1 cellular context compared by ENCODE assay signal in the genomic region with DNA sequence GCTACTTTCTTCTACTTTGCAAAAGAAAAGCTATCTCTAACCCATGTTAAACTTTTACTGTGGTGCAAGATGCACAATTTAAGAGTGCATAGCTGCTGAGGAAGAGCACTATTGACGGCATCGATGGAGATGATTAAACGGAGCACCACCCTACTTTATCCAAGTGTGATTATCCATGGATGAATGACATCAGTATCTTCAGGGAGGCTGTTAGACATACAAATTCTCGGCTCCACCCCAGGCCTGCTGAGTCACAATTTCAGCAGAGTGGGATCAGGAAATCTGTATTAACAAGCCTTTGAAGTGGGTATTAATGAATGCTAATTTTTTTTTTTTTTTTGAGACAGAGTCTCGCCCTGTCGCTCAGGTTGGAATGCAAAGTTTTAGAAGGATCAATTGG.
TF ChIP-seq lines count a peak whose summit lies in the region.

No MANE protein-coding gene starts in this region.

TF ChIP-seq in HepG2, 621 proteins besides CTCF, POLR2A, EP300 and RAD21 (continued from another document):
- TF ChIP-seq, protein P1, sequence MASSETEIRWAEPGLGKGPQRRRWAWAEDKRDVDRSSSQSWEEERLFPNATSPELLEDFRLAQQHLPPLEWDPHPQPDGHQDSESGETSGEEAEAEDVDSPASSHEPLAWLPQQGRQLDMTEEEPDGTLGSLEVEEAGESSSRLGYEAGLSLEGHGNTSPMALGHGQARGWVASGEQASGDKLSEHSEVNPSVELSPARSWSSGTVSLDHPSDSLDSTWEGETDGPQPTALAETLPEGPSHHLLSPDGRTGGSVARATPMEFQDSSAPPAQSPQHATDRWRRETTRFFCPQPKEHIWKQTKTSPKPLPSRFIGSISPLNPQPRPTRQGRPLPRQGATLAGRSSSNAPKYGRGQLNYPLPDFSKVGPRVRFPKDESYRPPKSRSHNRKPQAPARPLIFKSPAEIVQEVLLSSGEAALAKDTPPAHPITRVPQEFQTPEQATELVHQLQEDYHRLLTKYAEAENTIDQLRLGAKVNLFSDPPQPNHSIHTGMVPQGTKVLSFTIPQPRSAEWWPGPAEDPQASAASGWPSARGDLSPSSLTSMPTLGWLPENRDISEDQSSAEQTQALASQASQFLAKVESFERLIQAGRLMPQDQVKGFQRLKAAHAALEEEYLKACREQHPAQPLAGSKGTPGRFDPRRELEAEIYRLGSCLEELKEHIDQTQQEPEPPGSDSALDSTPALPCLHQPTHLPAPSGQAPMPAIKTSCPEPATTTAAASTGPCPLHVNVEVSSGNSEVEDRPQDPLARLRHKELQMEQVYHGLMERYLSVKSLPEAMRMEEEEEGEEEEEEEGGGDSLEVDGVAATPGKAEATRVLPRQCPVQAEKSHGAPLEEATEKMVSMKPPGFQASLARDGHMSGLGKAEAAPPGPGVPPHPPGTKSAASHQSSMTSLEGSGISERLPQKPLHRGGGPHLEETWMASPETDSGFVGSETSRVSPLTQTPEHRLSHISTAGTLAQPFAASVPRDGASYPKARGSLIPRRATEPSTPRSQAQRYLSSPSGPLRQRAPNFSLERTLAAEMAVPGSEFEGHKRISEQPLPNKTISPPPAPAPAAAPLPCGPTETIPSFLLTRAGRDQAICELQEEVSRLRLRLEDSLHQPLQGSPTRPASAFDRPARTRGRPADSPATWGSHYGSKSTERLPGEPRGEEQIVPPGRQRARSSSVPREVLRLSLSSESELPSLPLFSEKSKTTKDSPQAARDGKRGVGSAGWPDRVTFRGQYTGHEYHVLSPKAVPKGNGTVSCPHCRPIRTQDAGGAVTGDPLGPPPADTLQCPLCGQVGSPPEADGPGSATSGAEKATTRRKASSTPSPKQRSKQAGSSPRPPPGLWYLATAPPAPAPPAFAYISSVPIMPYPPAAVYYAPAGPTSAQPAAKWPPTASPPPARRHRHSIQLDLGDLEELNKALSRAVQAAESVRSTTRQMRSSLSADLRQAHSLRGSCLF (CRISPR knock-in tag; IDR thresholded peaks at IDR 0.05; ENCODE audit: borderline replicate concordance), result no peak
- TF ChIP-seq NCOA5 (CRISPR knock-in tag; IDR thresholded peaks at IDR 0.05), result no peak
- TF ChIP-seq, protein P2, sequence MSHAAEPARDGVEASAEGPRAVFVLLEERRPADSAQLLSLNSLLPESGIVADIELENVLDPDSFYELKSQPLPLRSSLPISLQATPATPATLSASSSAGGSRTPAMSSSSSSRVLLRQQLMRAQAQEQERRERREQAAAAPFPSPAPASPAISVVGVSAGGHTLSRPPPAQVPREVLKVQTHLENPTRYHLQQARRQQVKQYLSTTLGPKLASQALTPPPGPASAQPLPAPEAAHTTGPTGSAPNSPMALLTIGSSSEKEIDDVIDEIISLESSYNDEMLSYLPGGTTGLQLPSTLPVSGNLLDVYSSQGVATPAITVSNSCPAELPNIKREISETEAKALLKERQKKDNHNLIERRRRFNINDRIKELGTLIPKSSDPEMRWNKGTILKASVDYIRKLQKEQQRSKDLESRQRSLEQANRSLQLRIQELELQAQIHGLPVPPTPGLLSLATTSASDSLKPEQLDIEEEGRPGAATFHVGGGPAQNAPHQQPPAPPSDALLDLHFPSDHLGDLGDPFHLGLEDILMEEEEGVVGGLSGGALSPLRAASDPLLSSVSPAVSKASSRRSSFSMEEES (CRISPR knock-in tag; IDR thresholded peaks at IDR 0.05), result no peak
- TF ChIP-seq ZNF510 (CRISPR knock-in tag; IDR thresholded peaks at IDR 0.05; ENCODE audit: low read depth), result no peak
- TF ChIP-seq, protein P3, sequence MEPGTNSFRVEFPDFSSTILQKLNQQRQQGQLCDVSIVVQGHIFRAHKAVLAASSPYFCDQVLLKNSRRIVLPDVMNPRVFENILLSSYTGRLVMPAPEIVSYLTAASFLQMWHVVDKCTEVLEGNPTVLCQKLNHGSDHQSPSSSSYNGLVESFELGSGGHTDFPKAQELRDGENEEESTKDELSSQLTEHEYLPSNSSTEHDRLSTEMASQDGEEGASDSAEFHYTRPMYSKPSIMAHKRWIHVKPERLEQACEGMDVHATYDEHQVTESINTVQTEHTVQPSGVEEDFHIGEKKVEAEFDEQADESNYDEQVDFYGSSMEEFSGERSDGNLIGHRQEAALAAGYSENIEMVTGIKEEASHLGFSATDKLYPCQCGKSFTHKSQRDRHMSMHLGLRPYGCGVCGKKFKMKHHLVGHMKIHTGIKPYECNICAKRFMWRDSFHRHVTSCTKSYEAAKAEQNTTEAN (CRISPR knock-in tag; conservative IDR thresholded peaks at IDR 0.05), result no peak
- TF ChIP-seq ZNF138 (CRISPR knock-in tag; IDR thresholded peaks at IDR 0.05; ENCODE audit: low read depth), result no peak
- no peak for TF ChIP-seq ZNF788 (CRISPR knock-in tag; IDR thresholded peaks at IDR 0.05; ENCODE audit: borderline replicate concordance)
- no peak for TF ChIP-seq RFX1 (IDR thresholded peaks at IDR 0.05)
- TF ChIP-seq TGIF2 (CRISPR knock-in tag; IDR thresholded peaks at IDR 0.05), result no peak
